In the genomic region with DNA sequence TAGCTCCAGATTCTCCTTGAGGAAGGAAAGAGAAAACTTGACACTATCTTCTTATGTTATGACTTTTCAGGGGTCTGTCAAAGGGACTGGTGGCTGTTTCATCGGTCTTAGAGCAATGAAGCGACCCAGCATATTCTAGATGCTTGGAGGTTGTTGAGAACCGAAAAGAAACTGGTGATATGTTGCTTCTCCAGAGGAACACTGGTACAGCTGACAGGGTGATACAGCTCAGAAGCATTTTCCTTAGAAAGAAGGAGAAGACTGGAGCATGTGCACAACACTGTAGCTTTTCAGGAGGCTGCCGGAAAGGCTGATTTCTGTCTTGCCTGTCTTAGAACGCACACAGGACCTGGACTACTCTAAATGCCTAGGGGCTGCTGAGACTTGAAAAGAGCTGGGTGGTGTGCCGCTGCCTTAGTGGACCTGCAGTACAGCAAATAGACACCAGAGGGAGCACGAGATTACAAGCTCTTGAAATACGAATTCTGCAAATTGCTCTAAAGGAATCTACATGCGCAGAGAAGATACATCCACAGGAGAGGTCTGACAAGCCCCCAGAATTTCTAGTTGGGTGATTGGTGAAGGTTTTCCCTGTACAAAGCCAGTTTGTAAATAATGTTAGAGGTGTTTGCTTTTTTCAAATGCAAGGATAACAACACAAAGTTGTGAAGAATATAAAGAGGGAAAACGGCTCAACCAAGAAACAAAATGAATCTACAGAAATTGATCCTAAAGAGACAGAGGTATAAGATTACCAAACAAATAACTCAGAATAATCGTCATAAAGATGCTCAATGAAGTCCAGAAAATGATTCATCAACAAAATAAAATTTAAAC, we compare ENCODE assay signal across 10 cellular contexts.
DNase-seq lines count a peak whose midpoint lies in the region; ATAC-seq, FAIRE-seq and TF ChIP-seq lines count a peak whose summit lies in the region.
"Had no signal": no experiment of that assay in that cellular context is flagged by ENCODE, and none has a peak within 500 bp of the region (broad histone marks: within the 10 kb centered on the region; RNA-seq: fewer than 3 reads in every experiment).

No MANE protein-coding gene starts in this region.

- FAIRE-seq in pancreas (lab: Jason Lieb, UNC): peak; percentile 45
- FAIRE-seq: A204.1 had no signal

- H3K9me3 Mint-ChIP-seq in activated T-cell treated with anti-CD3 and anti-CD28 coated beads, Interleukin-2, amount 50 U/mL, for 4 hours: peaks cover 3% of the 10 kb centered on the region
- H3K9me3 Mint-ChIP-seq: activated naive CD4-positive, alpha-beta T cell treated with anti-CD3 and anti-CD28 coated beads, Interleukin-2, amount 50 U/mL, for 24 hours had no signal

- intact Hi-C loops in pancreas (cut with DNase I): loop anchor here in 1 of 3 donors (10.0 kb wide), 1 partner anchor 860 kb away; no protein-coding TSS in a partner anchor

- H3K27ac ChIP-seq in pancreas: no peak overlapping the region

- ATAC-seq in HG02759 (IDR thresholded peaks at IDR 0.05; ENCODE audit: unreplicated experiment) (peak; percentile 54), pancreas (peak in 3 of 4 donors; percentile 72 to 85 (median 76)), GM19452 (IDR thresholded peaks at IDR 0.05; ENCODE audit: unreplicated experiment) (no peak)
- ATAC-seq in activated T-cell treated with anti-CD3 and anti-CD28 coated beads, Interleukin-2, amount 50 U/mL, for 4 hours: no peak

- no peaks in the 10 kb centered on the region for H3K36me3 Mint-ChIP-seq in activated T-cell treated with anti-CD3 and anti-CD28 coated beads, Interleukin-2, amount 50 U/mL, for 4 hours (ENCODE audit: insufficient read depth)
- H3K36me3 Mint-ChIP-seq: activated naive CD4-positive, alpha-beta T cell treated with anti-CD3 and anti-CD28 coated beads, Interleukin-2, amount 50 U/mL, for 24 hours had no signal

- no peak overlapping the region for H3K4me3 ChIP-seq in pancreas

- H3K36me3 ChIP-seq in pancreas: no peaks in the 10 kb centered on the region

- no peak overlapping the region for H3K4me3 Mint-ChIP-seq in activated T-cell treated with anti-CD3 and anti-CD28 coated beads, Interleukin-2, amount 50 U/mL, for 4 hours
- H3K4me3 Mint-ChIP-seq: activated naive CD4-positive, alpha-beta T cell treated with anti-CD3 and anti-CD28 coated beads, Interleukin-2, amount 50 U/mL, for 24 hours had no signal

- DNase-seq in DMS153 treated with DMSO at 0.1 percent for 48 hours (lab: John Stamatoyannopoulos, UW; ENCODE audit: unreplicated experiment) (peak; percentile 1), DMS153 (lab: John Stamatoyannopoulos, UW) (no peak), NCI-H748 treated with DMSO at 0.1 percent for 48 hours (lab: John Stamatoyannopoulos, UW) (peak; percentile 18), foreskin melanocyte (peak; percentile 44), pancreas (peak in 4 of 6 donors; percentile 28 to 70 (median 54))
- peak; percentile 21 for DNase-seq in activated T-cell treated with anti-CD3 and anti-CD28 coated beads, Interleukin-2, amount 50 U/mL, for 4 hours

- TF ChIP-seq CTCF in pancreas (IDR thresholded peaks at IDR 0.05): peak; percentile 86 to 92 (median 88)

- peaks cover 0 to 21% (median 5%) of the 10 kb centered on the region in 4 donors for H3K27me3 ChIP-seq in pancreas

- H3K4me1 Mint-ChIP-seq in activated T-cell treated with anti-CD3 and anti-CD28 coated beads, Interleukin-2, amount 50 U/mL, for 4 hours (ENCODE audit: low read depth): no peaks in the 10 kb centered on the region
- H3K4me1 Mint-ChIP-seq: activated naive CD4-positive, alpha-beta T cell treated with anti-CD3 and anti-CD28 coated beads, Interleukin-2, amount 50 U/mL, for 24 hours had no signal

- H3K9me3 ChIP-seq in pancreas: no peaks in the 10 kb centered on the region

- H3K4me1 ChIP-seq in pancreas: no peaks in the 10 kb centered on the region

- no peaks in the 10 kb centered on the region for H3K27me3 Mint-ChIP-seq in activated T-cell treated with anti-CD3 and anti-CD28 coated beads, Interleukin-2, amount 50 U/mL, for 4 hours (ENCODE audit: low read depth)
- H3K27me3 Mint-ChIP-seq: activated naive CD4-positive, alpha-beta T cell treated with anti-CD3 and anti-CD28 coated beads, Interleukin-2, amount 50 U/mL, for 24 hours had no signal

- 17 to 19% methylated on average over 11 of the region's 11 CpGs for WGBS in pancreas, 2 donors

Comparison
In these comparisons a context has a peak if more than half of its experiments do, and no peak if none do; other contexts are left out.
1. ATAC-seq: peak in HG02759 (single experiment) and pancreas (3 of 4); none in activated T-cell treated with anti-CD3 and anti-CD28 coated beads, Interleukin-2, amount 50 U/mL, for 4 hours (0 of 2) and GM19452 (single experiment).